Comparison of ENCODE assay signal across 9 cellular contexts in genomic region chr7:140674899-140675701, GRCh38. TPM values are rescaled to one million over a fixed set of nuclear protein-coding genes. Genes with fewer than 3 reads are reported as not detected.
DNase-seq lines count a peak whose midpoint lies in the region; ATAC-seq, FAIRE-seq and TF ChIP-seq lines count a peak whose summit lies in the region.
"Had no signal": no experiment of that assay in that cellular context is flagged by ENCODE, and none has a peak within 500 bp of the region (broad histone marks: within the 10 kb centered on the region; RNA-seq: fewer than 3 reads in every experiment).

No MANE protein-coding gene starts in this region.

- peak; percentile 87 for FAIRE-seq in GM12891 (lab: Jason Lieb, UNC)

- H3K27ac ChIP-seq in CD4-positive, CD25-positive, alpha-beta regulatory T cell (ENCODE audit: insufficient read depth, low read length, poor library complexity, severe bottlenecking): no peak overlapping the region
- H3K27ac ChIP-seq in SK-N-SH (ENCODE audit: low read depth in 2 of 2, low read length in 1 of 2) (no peak overlapping the region), neural cell (ENCODE audit: low read length) (no peak overlapping the region)

- H3K36me3 Mint-ChIP-seq in CD4-positive, CD25-positive, alpha-beta regulatory T cell: peaks cover 19% of the 10 kb centered on the region

- H3K4me3 ChIP-seq in CD4-positive, CD25-positive, alpha-beta regulatory T cell (ENCODE audit: low read depth, low read length): no peak overlapping the region
- H3K4me3 ChIP-seq in SK-N-SH (ENCODE audit: low read depth in 2 of 2, low read length in 1 of 2) (peak overlapping the region in 1 of 2 experiments; percentile 15; a peak in 1 of 4 replicates), neural cell (ENCODE audit: low read length) (peak overlapping the region; percentile 9)

- H3K79me2 ChIP-seq in SK-N-SH (ENCODE audit: insufficient read depth): no peaks in the 10 kb centered on the region
- no peaks in the 10 kb centered on the region for H3K79me2 ChIP-seq in neural cell (replicated peaks; ENCODE audit: insufficient read depth, low read length)

- H3K36me3 ChIP-seq in CD4-positive, CD25-positive, alpha-beta regulatory T cell (ENCODE audit: control insufficient read depth, insufficient read depth, low read length): peaks cover 8% of the 10 kb centered on the region
- H3K36me3 ChIP-seq in SK-N-SH (replicated peaks in 1 of 2; ENCODE audit: control insufficient read depth in 1 of 2, insufficient read depth in 2 of 2, low read length in 1 of 2) (peaks cover 0 to 4% of the 10 kb centered on the region in 2 experiments), neural cell (ENCODE audit: insufficient read depth, low read length) (no peaks in the 10 kb centered on the region)

- TF ChIP-seq RAD21 in SK-N-SH (IDR thresholded peaks at IDR 0.05; ENCODE audit: low read length) (peak; percentile 82), neural cell (conservative IDR thresholded peaks at IDR 0.05) (no peak)

- H3K9me2 ChIP-seq in SK-N-SH (no peaks in the 10 kb centered on the region), neural cell (ENCODE audit: insufficient read depth, low read length) (no peaks in the 10 kb centered on the region)

- H3F3A ChIP-seq in SK-N-SH (replicated peaks; ENCODE audit: insufficient read depth): no peaks in the 10 kb centered on the region
- H3F3A ChIP-seq in neural cell (ENCODE audit: insufficient read depth, low read length, poor library complexity, severe bottlenecking): no peaks in the 10 kb centered on the region

- TF ChIP-seq EP300 in SK-N-SH (IDR thresholded peaks at IDR 0.05; ENCODE audit: borderline replicate concordance in 1 of 2, low read depth in 1 of 2, low read length in 1 of 2): no peak
- no peak for TF ChIP-seq EP300 in neural cell (conservative IDR thresholded peaks at IDR 0.05; ENCODE audit: poor library complexity, severe bottlenecking)

- H3K9me3 ChIP-seq in CD4-positive, CD25-positive, alpha-beta regulatory T cell (ENCODE audit: control insufficient read depth in 2 of 2, low read length in 2 of 2): no peaks in the 10 kb centered on the region
- H3K9me3 ChIP-seq in SK-N-SH (no peaks in the 10 kb centered on the region), neural cell (ENCODE audit: low read length) (no peaks in the 10 kb centered on the region)

- no peak for TF ChIP-seq POLR2A in GM12891 (IDR thresholded peaks at IDR 0.05; ENCODE audit: low read depth, low read length)
- no peak for TF ChIP-seq POLR2A in erythroblast (IDR thresholded peaks at IDR 0.05; ENCODE audit: low read length)

- H2AFZ ChIP-seq in SK-N-SH (ENCODE audit: low read depth) (0 out of 2 replicates have a peak overlapping the region, but pooled peaks have one; percentile 20), neural cell (ENCODE audit: low read depth, low read length) (no peak overlapping the region)

- H3K4me1 ChIP-seq in CD4-positive, CD25-positive, alpha-beta regulatory T cell (ENCODE audit: control insufficient read depth, insufficient read depth, low read length, poor library complexity, severe bottlenecking): peaks cover 22% of the 10 kb centered on the region
- H3K4me1 ChIP-seq in SK-N-SH (ENCODE audit: control insufficient read depth in 1 of 2, insufficient read depth in 2 of 2, low read depth in 1 of 2, low read length in 1 of 2): peaks cover 7 to 20% of the 10 kb centered on the region in 2 experiments; a peak in 2 of 4 replicates

- CTCF ChIA-PET in SK-N-SH (lab: Yijun Ruan, JAX): interaction anchor here (0.7 to 4.5 kb wide), 28 partner anchors 9 to 975 kb away, joined by 3 to 45 read pairs (median 6); partner anchors contain the start of genes BRAF, MRPS33 and NDUFB2

- POLR2A ChIA-PET in SK-N-SH (lab: Yijun Ruan, JAX): interaction anchor here (0.7 to 1.2 kb wide), 2 partner anchors 21 to 340 kb away, joined by 4 to 5 read pairs; partner anchors contain the start of genes MRPS33 and NDUFB2

- H4K20me1 ChIP-seq in SK-N-SH (ENCODE audit: insufficient read depth) (no peaks in the 10 kb centered on the region), neural cell (ENCODE audit: insufficient read depth) (no peaks in the 10 kb centered on the region)

- WGBS in SK-N-SH (ENCODE audit: low lambda C conversion rate): 80% methylated on average over 8 of the region's 8 CpGs

- peak overlapping the region; percentile 87 to 91 (median 90) for H3K4me3 Mint-ChIP-seq in CD4-positive, CD25-positive, alpha-beta regulatory T cell

- no peak for ATAC-seq in CD4-positive, CD25-positive, alpha-beta regulatory T cell (ENCODE audit: low read depth in 2 of 2)
- no peak for ATAC-seq in GM19324 (IDR thresholded peaks at IDR 0.05; ENCODE audit: low FRiP score, unreplicated experiment)

- TF ChIP-seq CTCF in SK-N-SH (IDR thresholded peaks at IDR 0.05) (peak; percentile 59), neural cell (IDR thresholded peaks at IDR 0.05; ENCODE audit: poor library complexity, severe bottlenecking) (no peak)

- H3K27ac Mint-ChIP-seq in CD4-positive, CD25-positive, alpha-beta regulatory T cell: peak overlapping the region; percentile 26 to 86 (median 83)

- DNase-seq in CD4-positive, CD25-positive, alpha-beta regulatory T cell: no peak
- DNase-seq in GM12891 (ENCODE audit: insufficient read length, low spot score) (no peak), SK-N-SH (peak; percentile 79), erythroblast (lab: John Stamatoyannopoulos, UW) (peak; percentile 65 to 73), NCI-H1048 (lab: John Stamatoyannopoulos, UW) (no peak)
- DNase-seq in stimulated activated CD4-positive, alpha-beta T cell treated with anti-CD3 and anti-CD28 coated beads, Interleukin-15, amount 100 ng/mL, for 24 hours: no peak

- no peaks in the 10 kb centered on the region for H3K27me3 ChIP-seq in CD4-positive, CD25-positive, alpha-beta regulatory T cell (ENCODE audit: control insufficient read depth, insufficient read depth, low read length)
- H3K27me3 ChIP-seq in SK-N-SH (ENCODE audit: insufficient read depth): no peaks in the 10 kb centered on the region
- peaks cover 13% of the 10 kb centered on the region for H3K27me3 ChIP-seq in neural cell (ENCODE audit: insufficient read depth, low read depth, low read length)

- H3K9ac ChIP-seq in SK-N-SH (no peak overlapping the region), neural cell (ENCODE audit: low read length) (no peak overlapping the region)

- peaks cover 0 to 49% (median 35%) of the 10 kb centered on the region in 4 donors for H3K4me1 Mint-ChIP-seq in CD4-positive, CD25-positive, alpha-beta regulatory T cell

- no peaks in the 10 kb centered on the region for H3K27me3 Mint-ChIP-seq in CD4-positive, CD25-positive, alpha-beta regulatory T cell

- H3K4me2 ChIP-seq in SK-N-SH (peak overlapping the region; percentile 12; the same call in 1 of the 2 replicates), neural cell (ENCODE audit: low read length) (no peak overlapping the region)

- no peaks in the 10 kb centered on the region for H3K9me3 Mint-ChIP-seq in CD4-positive, CD25-positive, alpha-beta regulatory T cell

TF ChIP-seq in GM12891, 5 proteins besides CTCF, POLR2A, EP300 and RAD21:
- TF ChIP-seq SPI1 (IDR thresholded peaks at IDR 0.05; ENCODE audit: low read depth, low read length) (no peak), POLR2AphosphoS5 (IDR thresholded peaks at IDR 0.05; ENCODE audit: low read depth, low read length) (no peak), TAF1 (IDR thresholded peaks at IDR 0.05; ENCODE audit: low read depth, low read length) (no peak), PAX5 (IDR thresholded peaks at IDR 0.05; ENCODE audit: insufficient read depth, low read length, severe bottlenecking) (no peak), POU2F2 (IDR thresholded peaks at IDR 0.05; ENCODE audit: low read depth, low read length) (no peak)

TF ChIP-seq in SK-N-SH, 30 proteins besides CTCF, POLR2A, EP300 and RAD21:
- TF ChIP-seq SMC3 (IDR thresholded peaks at IDR 0.05; ENCODE audit: low read depth, low read length) (peak; percentile 66), GATA2 (CRISPR knock-in tag; IDR thresholded peaks at IDR 0.05) (no peak)

TF ChIP-seq in neural cell, 6 proteins besides CTCF, POLR2A, EP300 and RAD21:
- TF ChIP-seq EZH2 (IDR thresholded peaks at IDR 0.05; ENCODE audit: borderline replicate concordance, insufficient read depth, low read length, poor library complexity, severe bottlenecking) (no peak), TAF1 (IDR thresholded peaks at IDR 0.05; ENCODE audit: low read depth) (no peak), MXI1 (conservative IDR thresholded peaks at IDR 0.05; ENCODE audit: poor library complexity, severe bottlenecking) (no peak), SMC3 (conservative IDR thresholded peaks at IDR 0.05; ENCODE audit: poor library complexity) (peak; percentile 16)

RNA-seq across cellular contexts. Expression of gene ADCK2, which starts 2.4 kb away (rescaled TPM):
- total RNA-seq in CD4-positive, CD25-positive, alpha-beta regulatory T cell: 14.3 TPM
- polyA plus RNA-seq in CD4-positive, CD25-positive, alpha-beta regulatory T cell: 10 to 100 TPM; 29.9 to 35.2 (median 32.1) TPM
- 11.0 TPM for polyA plus RNA-seq in GM12891 (2012; ENCODE audit: low read depth, missing spikeins)
- polyA plus RNA-seq in SK-N-SH (2012; rRNA removed): 17.7 and 19.0 TPM in 2 replicates
- 11.9 and 15.3 TPM in 2 replicates for polyA plus RNA-seq in SK-N-SH (2012; cell fraction: cytosol; rRNA removed)
- polyA plus RNA-seq in SK-N-SH (2012; cell fraction: nucleus; rRNA removed): 9.5 and 11.5 TPM in 2 replicates
- polyA plus RNA-seq in neural cell: 18.3 and 20.2 TPM in 2 replicates
- polyA minus RNA-seq in neural cell: 23.5 and 29.9 TPM in 2 replicates

RNA-seq across cellular contexts. Expression of gene NDUFB2, which starts 21.4 kb away (rescaled TPM):
- 91.5 TPM for total RNA-seq in CD4-positive, CD25-positive, alpha-beta regulatory T cell
- 100 to 1,000 TPM; 388 to 529 (median 432) TPM for polyA plus RNA-seq in CD4-positive, CD25-positive, alpha-beta regulatory T cell
- polyA plus RNA-seq in GM12891 (2012; ENCODE audit: low read depth, missing spikeins): 271 TPM
- polyA plus RNA-seq in SK-N-SH (2012; rRNA removed) (1,154 and 1,214 TPM in 2 replicates), neural cell (704 and 745 TPM in 2 replicates)
- 908 and 1,048 TPM in 2 replicates for polyA plus RNA-seq in SK-N-SH (2012; cell fraction: cytosol; rRNA removed)
- polyA plus RNA-seq in SK-N-SH (2012; cell fraction: nucleus; rRNA removed): 281 and 458 TPM in 2 replicates
- polyA minus RNA-seq in neural cell: 75.0 and 126 TPM in 2 replicates

RNA-seq across cellular contexts. Expression of gene DENND2A, which starts 34.5 kb away (rescaled TPM):
- not detected for total RNA-seq in CD4-positive, CD25-positive, alpha-beta regulatory T cell
- not detected for polyA plus RNA-seq in CD4-positive, CD25-positive, alpha-beta regulatory T cell
- polyA plus RNA-seq in GM12891 (2012; ENCODE audit: low read depth, missing spikeins): not detected
- polyA plus RNA-seq in SK-N-SH (2012; rRNA removed) (2.1 and 3.5 TPM in 2 replicates), neural cell (21.7 and 24.5 TPM in 2 replicates)
- 1.5 and 2.8 TPM in 2 replicates for polyA plus RNA-seq in SK-N-SH (2012; cell fraction: cytosol; rRNA removed)
- polyA plus RNA-seq in SK-N-SH (2012; cell fraction: nucleus; rRNA removed): 3.5 and 4.4 TPM in 2 replicates
- polyA minus RNA-seq in neural cell: 40.3 and 42.4 TPM in 2 replicates
- total RNA-seq: T-helper 1 cell treated with Interleukin-12 subunit alpha and Interleukin-12 subunit beta and Interleukin-4 antibody, amounts not matched to agents 30 ng/mL and 1 ng/mL, for 36 hours had no signal

Comparison
In these comparisons a context has a peak if more than half of its experiments do, and no peak if none do; other contexts are left out.
1. DNase-seq: peak in SK-N-SH (single experiment) and erythroblast (2 of 2); none in CD4-positive, CD25-positive, alpha-beta regulatory T cell (0 of 3), GM12891 (single experiment), NCI-H1048 (single experiment) and stimulated activated CD4-positive, alpha-beta T cell treated with anti-CD3 and anti-CD28 coated beads, Interleukin-15, amount 100 ng/mL, for 24 hours (single experiment).